22 cellular contexts compared by ENCODE assay signal in the genomic region with DNA sequence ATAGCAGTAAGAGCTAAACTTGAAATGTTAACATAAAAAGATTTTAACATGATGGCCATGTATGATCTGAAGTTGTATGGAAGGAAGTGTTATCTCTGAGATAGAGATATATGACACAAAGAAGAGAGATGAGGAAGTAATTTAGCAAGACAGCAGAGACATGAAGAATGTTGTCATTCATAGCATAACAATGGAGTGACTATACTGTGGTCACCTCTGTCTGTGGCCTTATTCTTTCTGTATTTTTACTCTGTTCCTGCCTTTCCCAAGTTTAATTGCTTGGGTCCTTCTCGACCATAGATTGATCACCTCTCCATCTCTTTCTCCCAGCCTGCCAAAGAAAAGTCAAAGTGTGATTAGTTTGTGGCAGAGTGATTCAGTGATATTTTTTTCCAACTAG.
"Had no signal": no experiment of that assay in that cellular context is flagged by ENCODE, and none has a peak within 500 bp of the region (broad histone marks: within the 10 kb centered on the region; RNA-seq: fewer than 3 reads in every experiment).

No MANE protein-coding gene starts in this region.

- H3K36me3 Mint-ChIP-seq: activated naive CD4-positive, alpha-beta T cell treated with anti-CD3 and anti-CD28 coated beads, Interleukin-2, amount 50 U/mL, for 72 hours; natural killer cell treated with Interleukin-12 subunit alpha and Interleukin-12 subunit beta and Interleukin-15 and Interleukin-18, amount 100 ng/mL, for 72 hours; stimulated activated naive B cell treated with anti-CD40 and anti-IgM and Interleukin-4, amounts not matched to agents 10 μg/mL and 1 μg/mL and 100 μg/mL, for 72 hours had no signal

- DNase-seq: activated CD4-positive, alpha-beta T cell treated with anti-CD3 and anti-CD28 coated beads, Interleukin-2, amount 50 U/mL, for 1 hour; activated CD4-positive, CD25-positive, alpha-beta regulatory T cell treated with anti-CD3 and anti-CD28 coated beads, Interleukin-2, amount 50 U/mL, for 72 hours; activated CD8-positive, alpha-beta memory T cell treated with anti-CD3 and anti-CD28 coated beads for 24 hours; activated gamma-delta T cell treated with Interleukin-2 at 50 U/mL for 16 hours; adrenal gland; central memory CD4-positive, alpha-beta T cell; dorsolateral prefrontal cortex; foreskin keratinocyte; kidney; left ventricle myocardium superior; mesenchymal stem cell; spleen; stimulated activated naive B cell treated with anti-CD40 and anti-IgM and Interleukin-4, amounts not matched to agents 10 μg/mL and 1 μg/mL and 100 μg/mL, for 72 hours; T-helper 1 cell; T-helper 9 cell had no signal

- H3K27me3 ChIP-seq: adrenal gland, dorsolateral prefrontal cortex, foreskin keratinocyte, spleen, vagina had no signal

- H3K27ac Mint-ChIP-seq: activated naive CD4-positive, alpha-beta T cell treated with anti-CD3 and anti-CD28 coated beads, Interleukin-2, amount 50 U/mL, for 72 hours; natural killer cell treated with Interleukin-12 subunit alpha and Interleukin-12 subunit beta and Interleukin-15 and Interleukin-18, amount 100 ng/mL, for 72 hours; stimulated activated naive B cell treated with anti-CD40 and anti-IgM and Interleukin-4, amounts not matched to agents 10 μg/mL and 1 μg/mL and 100 μg/mL, for 72 hours had no signal

- H3K9ac ChIP-seq: parathyroid adenoma had no signal

- H3K4me3 Mint-ChIP-seq: natural killer cell treated with Interleukin-12 subunit alpha and Interleukin-12 subunit beta and Interleukin-15 and Interleukin-18, amount 100 ng/mL, for 72 hours; stimulated activated naive B cell treated with anti-CD40 and anti-IgM and Interleukin-4, amounts not matched to agents 10 μg/mL and 1 μg/mL and 100 μg/mL, for 72 hours had no signal

- H3K4me1 ChIP-seq: adrenal gland, foreskin keratinocyte, parathyroid adenoma, spleen, vagina had no signal

- H3K27me3 Mint-ChIP-seq: natural killer cell treated with Interleukin-12 subunit alpha and Interleukin-12 subunit beta and Interleukin-15 and Interleukin-18, amount 100 ng/mL, for 72 hours; stimulated activated naive B cell treated with anti-CD40 and anti-IgM and Interleukin-4, amounts not matched to agents 10 μg/mL and 1 μg/mL and 100 μg/mL, for 72 hours had no signal

- H2AFZ ChIP-seq: parathyroid adenoma had no signal

- H3K4me3 ChIP-seq: adrenal gland, spleen, vagina had no signal

- H3K27ac ChIP-seq: adrenal gland, epithelial cell of prostate, foreskin keratinocyte, parathyroid adenoma, spleen, vagina, VCaP had no signal

- H3K4me1 Mint-ChIP-seq: stimulated activated naive B cell treated with anti-CD40 and anti-IgM and Interleukin-4, amounts not matched to agents 10 μg/mL and 1 μg/mL and 100 μg/mL, for 72 hours had no signal

- H3K36me3 ChIP-seq: adrenal gland, spleen, vagina had no signal

- H3K9me3 ChIP-seq: adrenal gland, vagina had no signal

- ATAC-seq: activated naive CD4-positive, alpha-beta T cell treated with anti-CD3 and anti-CD28 coated beads, Interleukin-2, amount 50 U/mL, for 72 hours; foreskin keratinocyte; left ventricle myocardium superior; natural killer cell treated with Interleukin-12 subunit alpha and Interleukin-12 subunit beta and Interleukin-15 and Interleukin-18, amount 100 ng/mL, for 72 hours; sciatic nerve; stimulated activated naive B cell treated with anti-CD40 and anti-IgM and Interleukin-4, amounts not matched to agents 10 μg/mL and 1 μg/mL and 100 μg/mL, for 72 hours had no signal

- H3K79me2 ChIP-seq: parathyroid adenoma had no signal
